Comparison of ENCODE assay signal across 1 cellular context in the genomic region with DNA sequence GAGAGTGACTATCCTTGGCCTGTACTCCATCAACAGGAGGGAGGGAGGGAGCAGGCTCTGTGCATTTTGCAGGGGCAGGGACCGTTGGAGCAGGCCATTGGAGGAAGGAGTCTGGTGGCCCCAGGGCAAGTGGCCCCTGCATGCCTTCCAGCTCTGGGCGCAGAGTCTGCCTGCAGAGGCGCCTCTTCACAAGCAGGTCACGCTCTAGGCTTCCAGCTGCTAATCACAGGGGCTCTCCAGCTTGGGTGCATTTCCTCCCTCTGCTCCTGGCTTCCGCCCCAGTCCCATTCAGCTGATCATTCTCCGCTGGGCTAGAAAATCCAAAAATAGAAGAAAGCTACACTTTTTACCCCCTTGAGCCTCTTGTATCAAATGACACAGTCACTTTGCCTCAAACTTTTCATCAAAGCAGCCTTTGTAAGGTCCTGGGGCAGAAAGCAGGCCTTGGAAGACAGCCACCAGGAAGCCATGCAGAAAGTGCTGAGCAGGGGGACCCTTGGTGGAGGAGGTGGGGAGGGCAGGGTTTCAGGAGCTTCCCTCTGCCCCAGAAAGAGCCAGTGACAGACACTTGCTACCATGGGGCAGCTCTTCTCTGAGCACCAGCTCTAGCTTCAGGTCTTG.
TF ChIP-seq lines count a peak whose summit lies in the region.

No MANE protein-coding gene starts in this region.

TF ChIP-seq in SK-N-SH treated with all-trans-retinoic acid at 6 μM for 48 hours, 23 proteins besides CTCF, POLR2A, EP300 and RAD21 (continued from another document):
- TF ChIP-seq, protein P1, sequence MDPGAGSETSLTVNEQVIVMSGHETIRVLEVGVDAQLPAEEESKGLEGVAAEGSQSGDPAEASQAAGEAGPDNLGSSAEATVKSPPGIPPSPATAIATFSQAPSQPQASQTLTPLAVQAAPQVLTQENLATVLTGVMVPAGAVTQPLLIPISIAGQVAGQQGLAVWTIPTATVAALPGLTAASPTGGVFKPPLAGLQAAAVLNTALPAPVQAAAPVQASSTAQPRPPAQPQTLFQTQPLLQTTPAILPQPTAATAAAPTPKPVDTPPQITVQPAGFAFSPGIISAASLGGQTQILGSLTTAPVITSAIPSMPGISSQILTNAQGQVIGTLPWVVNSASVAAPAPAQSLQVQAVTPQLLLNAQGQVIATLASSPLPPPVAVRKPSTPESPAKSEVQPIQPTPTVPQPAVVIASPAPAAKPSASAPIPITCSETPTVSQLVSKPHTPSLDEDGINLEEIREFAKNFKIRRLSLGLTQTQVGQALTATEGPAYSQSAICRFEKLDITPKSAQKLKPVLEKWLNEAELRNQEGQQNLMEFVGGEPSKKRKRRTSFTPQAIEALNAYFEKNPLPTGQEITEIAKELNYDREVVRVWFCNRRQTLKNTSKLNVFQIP (CRISPR knock-in tag; IDR thresholded peaks at IDR 0.05; ENCODE audit: borderline replicate concordance, low read depth): no peak
- TF ChIP-seq BACH2 (CRISPR knock-in tag; IDR thresholded peaks at IDR 0.05; ENCODE audit: borderline replicate concordance): no peak
- TF ChIP-seq TOX (CRISPR knock-in tag; IDR thresholded peaks at IDR 0.05; ENCODE audit: borderline replicate concordance): no peak
